Comparison of ENCODE assay signal across 15 cellular contexts in the genomic region with DNA sequence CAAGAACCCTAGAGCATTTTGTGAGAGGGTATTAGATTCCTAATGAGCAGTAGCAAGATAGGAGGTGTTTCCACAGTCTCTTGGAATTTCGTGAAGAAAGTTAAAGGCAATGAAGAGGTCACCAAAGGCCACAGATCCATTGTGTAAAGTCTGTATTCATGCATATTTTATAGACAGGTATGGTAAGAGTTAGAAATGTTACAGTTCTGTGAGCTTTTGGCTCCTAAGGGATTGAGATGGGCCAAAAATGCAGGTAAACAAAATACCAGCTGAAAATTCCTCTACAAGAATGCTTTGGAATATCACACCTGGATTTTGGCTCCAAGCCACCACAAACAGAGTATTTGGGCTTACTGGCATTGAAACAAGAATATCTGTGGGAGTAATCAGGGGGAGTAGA. TPM values are rescaled to one million over a fixed set of nuclear protein-coding genes. Genes with fewer than 3 reads are reported as not detected.
DNase-seq lines count a peak whose midpoint lies in the region; ATAC-seq and TF ChIP-seq lines count a peak whose summit lies in the region.
"Had no signal": no experiment of that assay in that cellular context is flagged by ENCODE, and none has a peak within 500 bp of the region (broad histone marks: within the 10 kb centered on the region; RNA-seq: fewer than 3 reads in every experiment).

No MANE protein-coding gene starts in this region.

- dilution Hi-C loops in mammary epithelial cell (cut with HindIII; ENCODE audit: low sequenced_read_pairs): no loop called here

- H3K9ac ChIP-seq in mammary epithelial cell (ENCODE audit: insufficient read depth, low read length) (no peak overlapping the region), mesendoderm (ENCODE audit: low read length) (no peak overlapping the region)

- TF ChIP-seq POLR2A in breast epithelium (IDR thresholded peaks at IDR 0.05) (no peak), tibial nerve (IDR thresholded peaks at IDR 0.05) (no peak)

- H3K4me2 ChIP-seq in mammary epithelial cell (ENCODE audit: insufficient read depth, low read depth, low read length): no peak overlapping the region
- no peak overlapping the region for H3K4me2 ChIP-seq in OCI-LY7 (ENCODE audit: low read length)
- H3K4me2 ChIP-seq in mesendoderm (ENCODE audit: low read length): no peak overlapping the region
- H3K4me2 ChIP-seq: A549 had no signal

- POLR2A ChIA-PET in OCI-LY7 (lab: Charles Lee): no interaction called here

- TF ChIP-seq CTCF in mammary epithelial cell (conservative IDR thresholded peaks at IDR 0.05 in 1 of 2, IDR thresholded peaks at IDR 0.05 in 1 of 2; ENCODE audit: extremely low read depth in 1 of 2, insufficient read depth in 1 of 2, low read depth in 1 of 2, low read length in 2 of 2) (no peak), breast epithelium (IDR thresholded peaks at IDR 0.05) (no peak), OCI-LY7 (conservative IDR thresholded peaks at IDR 0.05; ENCODE audit: low read length) (no peak), tibial nerve (IDR thresholded peaks at IDR 0.05) (no peak), psoas muscle (IDR thresholded peaks at IDR 0.05) (no peak)

- in situ Hi-C loops in mammary epithelial cell (cut with MboI; ENCODE audit: low sequenced_read_pairs in 2 of 2): loop anchor here in 1 of 2 donors (25.0 kb wide), 1 partner anchor 271 kb away; no protein-coding TSS in a partner anchor

- H3K4ac ChIP-seq in mesendoderm (ENCODE audit: low read depth, low read length): no peak overlapping the region

- ATAC-seq in psoas muscle: no peak
- ATAC-seq: A549 had no signal

- H3K9me3 ChIP-seq in mammary epithelial cell (replicated peaks; ENCODE audit: insufficient read depth, low read length) (no peaks in the 10 kb centered on the region), breast epithelium (no peaks in the 10 kb centered on the region), OCI-LY7 (ENCODE audit: low read length) (no peaks in the 10 kb centered on the region), tibial nerve (no peaks in the 10 kb centered on the region), psoas muscle (no peaks in the 10 kb centered on the region)
- H3K9me3 ChIP-seq: A549, Caco-2, HAP-1 had no signal

- CTCF ChIA-PET in mammary epithelial cell (lab: Charles Lee; ENCODE audit: low non-redundant PET) (no interaction called here), OCI-LY7 (lab: Charles Lee; ENCODE audit: unreplicated experiment) (no interaction called here)

- no peak for DNase-seq in mammary epithelial cell
- no peak for DNase-seq in breast epithelium (ENCODE audit: low spot score in 2 of 2)
- DNase-seq in OCI-LY7 (ENCODE audit: low spot score): no peak
- peak; percentile 56 for DNase-seq in mesendoderm
- DNase-seq in renal cortical epithelial cell (ENCODE audit: low read depth): peak; percentile 19
- DNase-seq in NCI-H1105 (lab: John Stamatoyannopoulos, UW): no peak
- DNase-seq in tibial nerve (ENCODE audit: low spot score in 2 of 2): no peak
- DNase-seq in psoas muscle: no peak
- DNase-seq: AML-193; Caco-2; CD4-positive, alpha-beta T cell had no signal

- no peaks in the 10 kb centered on the region for H3K79me1 ChIP-seq in mesendoderm (ENCODE audit: low read length)

- no peak overlapping the region for H2AK5ac ChIP-seq in mesendoderm (ENCODE audit: low read length)

- H3K4me1 ChIP-seq in mammary epithelial cell (ENCODE audit: insufficient read depth, low read length) (peaks cover 14% of the 10 kb centered on the region), breast epithelium (no peaks in the 10 kb centered on the region), OCI-LY7 (ENCODE audit: insufficient read depth, low read length, poor library complexity, severe bottlenecking) (no peaks in the 10 kb centered on the region), mesendoderm (ENCODE audit: control insufficient read depth, low read depth, low read length) (peaks cover 2% of the 10 kb centered on the region), tibial nerve (no peaks in the 10 kb centered on the region), psoas muscle (no peaks in the 10 kb centered on the region)
- H3K4me1 ChIP-seq: HAP-1 had no signal

- no peak overlapping the region for H4K8ac ChIP-seq in mesendoderm (ENCODE audit: low read depth, low read length)

- H3K23ac ChIP-seq in mesendoderm (ENCODE audit: low read length): no peak overlapping the region

- BruUV-seq in mammary epithelial cell (replicated peaks; lab: Mats Ljungman, UMichigan): no TSS peak
- BruUV-seq in OCI-LY7 (replicated peaks; lab: Mats Ljungman, UMichigan): no TSS peak

- no peaks in the 10 kb centered on the region for H3K9me2 ChIP-seq in OCI-LY7 (ENCODE audit: insufficient read depth, low read length)

- no peak overlapping the region for H4K5ac ChIP-seq in mesendoderm (ENCODE audit: low read length)

- no peak overlapping the region for H2BK5ac ChIP-seq in mesendoderm (ENCODE audit: low read length)

- H4K20me1 ChIP-seq in mammary epithelial cell (ENCODE audit: insufficient read depth, low read length) (no peaks in the 10 kb centered on the region), OCI-LY7 (ENCODE audit: insufficient read depth, low read length) (no peaks in the 10 kb centered on the region)

- no peaks in the 10 kb centered on the region for H3K79me2 ChIP-seq in mammary epithelial cell (ENCODE audit: insufficient read depth, low read length)
- no peaks in the 10 kb centered on the region for H3K79me2 ChIP-seq in OCI-LY7 (ENCODE audit: insufficient read depth, low read depth, low read length)
- no peaks in the 10 kb centered on the region for H3K79me2 ChIP-seq in mesendoderm (ENCODE audit: control insufficient read depth, insufficient read depth, low read length)

- H3K56ac ChIP-seq in mesendoderm (ENCODE audit: low read length): no peak overlapping the region

- H3K27ac ChIP-seq in mammary epithelial cell (ENCODE audit: insufficient read depth, low read depth, low read length): no peak overlapping the region
- H3K27ac ChIP-seq in breast epithelium: no peak overlapping the region
- no peak overlapping the region for H3K27ac ChIP-seq in OCI-LY7 (ENCODE audit: low read depth, low read length, poor library complexity, severe bottlenecking)
- H3K27ac ChIP-seq in mesendoderm (ENCODE audit: low read depth, low read length): peak overlapping the region; percentile 23
- no peak overlapping the region for H3K27ac ChIP-seq in tibial nerve
- no peak overlapping the region for H3K27ac ChIP-seq in psoas muscle
- H3K27ac ChIP-seq: 22Rv1, A549, C4-2B had no signal

- no peak overlapping the region for H3K4me3 ChIP-seq in mammary epithelial cell (replicated peaks in 1 of 3; ENCODE audit: insufficient read depth in 1 of 3, low read depth in 2 of 3, low read length in 3 of 3)
- H3K4me3 ChIP-seq in breast epithelium: no peak overlapping the region
- no peak overlapping the region for H3K4me3 ChIP-seq in OCI-LY7 (ENCODE audit: low read depth, low read length, poor library complexity, severe bottlenecking)
- H3K4me3 ChIP-seq in mesendoderm (ENCODE audit: low read length): no peak overlapping the region
- H3K4me3 ChIP-seq in tibial nerve: no peak overlapping the region
- H3K4me3 ChIP-seq in psoas muscle: no peak overlapping the region
- H3K4me3 ChIP-seq: A549, HAP-1 had no signal

- no peak for TF ChIP-seq EP300 in tibial nerve (IDR thresholded peaks at IDR 0.05)

- H2AFZ ChIP-seq in mammary epithelial cell (ENCODE audit: low read depth, low read length) (peak overlapping the region; percentile 42), OCI-LY7 (ENCODE audit: low read length) (0 out of 2 replicates have a peak overlapping the region, but pooled peaks have one; percentile 1)

- 7% methylated on average over 1 of the region's 1 CpG for WGBS in mammary epithelial cell (ENCODE audit: low coverage, missing lambda C conversion rate)
- whole genome bisulfite sequencing in mesendoderm (ENCODE audit: extremely low coverage, insufficient coverage, low lambda C conversion rate): no CpG with 5 or more reads among the region's 1 CpG
- 39 to 48% methylated on average over 1 of the region's 1 CpG for WGBS in tibial nerve, 2 donors
- WGBS in psoas muscle, 3 donors: 51 to 68% (median 66%) methylated on average over 1 of the region's 1 CpG

- peak overlapping the region; percentile 18 for H3K18ac ChIP-seq in mesendoderm (ENCODE audit: low read length)

- H2BK15ac ChIP-seq in mesendoderm (replicated peaks; ENCODE audit: low read depth): no peak overlapping the region

- intact Hi-C loops in mammary epithelial cell (cut with micrococcal nuclease): loop anchor here (5.0 kb wide), 1 partner anchor 311 kb away; no protein-coding TSS in a partner anchor
- intact Hi-C loops in breast epithelium (cut with DNase I; ENCODE audit: low total_unique reads): no loop called here
- intact Hi-C loops in OCI-LY7 (cut with micrococcal nuclease; ENCODE audit: unreplicated experiment): no loop called here
- intact Hi-C loops in psoas muscle (cut with DNase I): loop anchor here in 1 of 2 donors (10.0 kb wide), 1 partner anchor 308 kb away; no protein-coding TSS in a partner anchor

- H2BK120ac ChIP-seq in mesendoderm (ENCODE audit: low read depth, low read length): no peak overlapping the region

- no peaks in the 10 kb centered on the region for H3K27me3 ChIP-seq in mammary epithelial cell (ENCODE audit: insufficient read depth, low read length)
- no peaks in the 10 kb centered on the region for H3K27me3 ChIP-seq in breast epithelium
- no peaks in the 10 kb centered on the region for H3K27me3 ChIP-seq in mesendoderm (ENCODE audit: insufficient read depth, low read length, poor library complexity)
- no peaks in the 10 kb centered on the region for H3K27me3 ChIP-seq in tibial nerve
- H3K27me3 ChIP-seq in psoas muscle (ENCODE audit: insufficient read depth in 3 of 3, low read length in 2 of 3): peaks cover 0 to 5% (median 0%) of the 10 kb centered on the region in 3 donors

- H3K36me3 ChIP-seq in mammary epithelial cell (ENCODE audit: insufficient read depth, low read length): no peaks in the 10 kb centered on the region
- no peaks in the 10 kb centered on the region for H3K36me3 ChIP-seq in breast epithelium
- H3K36me3 ChIP-seq in OCI-LY7 (ENCODE audit: insufficient read depth, low read length): no peaks in the 10 kb centered on the region
- no peaks in the 10 kb centered on the region for H3K36me3 ChIP-seq in mesendoderm (ENCODE audit: control insufficient read depth, insufficient read depth, low read length)
- H3K36me3 ChIP-seq in tibial nerve: no peaks in the 10 kb centered on the region
- no peaks in the 10 kb centered on the region for H3K36me3 ChIP-seq in psoas muscle (ENCODE audit: insufficient read depth in 1 of 2, low read depth in 1 of 2)
- H3K36me3 ChIP-seq: HAP-1 had no signal

RNA-seq across cellular contexts. Expression of a gene that starts 47.4 kb away (rescaled TPM):
- 100 to 1,000 TPM; 185 to 488 TPM for total RNA-seq in mammary epithelial cell
- polyA plus RNA-seq in mammary epithelial cell: 324 TPM
- polyA minus RNA-seq in mammary epithelial cell: 312 TPM
- 10 to 100 TPM in 1 of 3 donors, 1 to 10 TPM in 2; 6.2 to 23.0 (median 7.6) TPM for total RNA-seq in breast epithelium
- total RNA-seq in OCI-LY7 (2014; rRNA removed; shearing (Covaris generic)): not detected in 2 replicates
- total RNA-seq in OCI-LY7 (2022): 0.57 TPM in 1 of 2 replicates, not detected in the other
- polyA plus RNA-seq in mesendoderm (2013, experiment 1 of 2): 89.5 TPM
- 99.0 TPM for polyA plus RNA-seq in mesendoderm (2013, experiment 2 of 2)
- total RNA-seq in renal cortical epithelial cell: 0.15 and 0.87 TPM in 2 replicates
- 10 to 100 TPM in 3 of 4 donors, 1 to 10 TPM in 1; 1.8 to 27.3 (median 12.9) TPM for total RNA-seq in tibial nerve
- total RNA-seq in psoas muscle: 10 to 100 TPM in 1 of 4 donors, 1 to 10 TPM in 3; 1.1 to 29.3 (median 3.0) TPM
- 1 to 10 TPM in 2 of 3 donors, under 1 TPM in 1; 0.94 to 2.4 (median 1.1) TPM for polyA plus RNA-seq in psoas muscle

Comparison
In these comparisons a context has a peak if more than half of its experiments do, and no peak if none do; other contexts are left out.
1. RNA of a gene that starts 47.4 kb away (total RNA-seq): 185 to 488 TPM in mammary epithelial cell; 1.8 to 27.3 TPM in tibial nerve, 6.2 to 23.0 TPM in breast epithelium, 1.1 to 29.3 TPM in psoas muscle, 0.15 to 0.87 TPM in renal cortical epithelial cell and 0.57 TPM in OCI-LY7; every median in the first group is over 4 times any median in the second.
2. DNase-seq: peak in mesendoderm (single experiment) and renal cortical epithelial cell (single experiment); none in mammary epithelial cell (single experiment), breast epithelium (0 of 2), OCI-LY7 (single experiment), NCI-H1105 (single experiment), tibial nerve (0 of 2) and psoas muscle (0 of 2).